30 cellular contexts compared by ENCODE assay signal in the genomic region with DNA sequence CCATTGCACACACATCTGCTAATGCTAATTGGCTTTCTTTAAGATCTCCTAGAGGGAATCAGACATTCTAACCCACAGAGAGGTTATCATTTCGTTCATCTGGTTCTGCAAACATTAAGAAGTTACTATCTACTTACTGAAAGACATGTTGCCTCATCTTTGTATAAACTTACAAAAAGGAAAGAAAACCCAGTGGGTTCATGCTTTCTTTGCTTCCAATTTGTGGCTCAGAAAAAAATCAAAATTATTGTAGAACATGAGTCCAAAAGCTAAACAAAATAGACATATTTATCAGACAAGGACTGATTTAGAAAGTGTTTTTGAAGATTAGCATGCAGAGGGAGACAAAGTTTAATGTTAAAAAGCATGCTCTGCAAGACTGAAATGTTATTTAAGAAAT.
"Had no signal": no experiment of that assay in that cellular context is flagged by ENCODE, and none has a peak within 500 bp of the region (broad histone marks: within the 10 kb centered on the region; RNA-seq: fewer than 3 reads in every experiment).

No MANE protein-coding gene starts in this region.

- H3K27me3 ChIP-seq: colonic mucosa, foreskin keratinocyte, heart right ventricle, left lung, ovary, sigmoid colon, testis, tibial artery, upper lobe of left lung had no signal

- H3K4me1 Mint-ChIP-seq: naive thymus-derived CD8-positive, alpha-beta T cell; stimulated activated memory B cell treated with anti-CD40 and anti-IgM and Interleukin-4, amounts not matched to agents 10 μg/mL and 1 μg/mL and 100 μg/mL, for 72 hours had no signal

- H3K27ac ChIP-seq: colonic mucosa, epithelial cell of prostate, foreskin keratinocyte, heart right ventricle, left lung, ovary, psoas muscle, sigmoid colon, testis, tibial artery, upper lobe of left lung had no signal

- ATAC-seq: esophagus mucosa; foreskin keratinocyte; heart right ventricle; left cardiac atrium; left lung; naive thymus-derived CD8-positive, alpha-beta T cell; psoas muscle; right cardiac atrium; stimulated activated memory B cell treated with anti-CD40 and anti-IgM and Interleukin-4, amounts not matched to agents 10 μg/mL and 1 μg/mL and 100 μg/mL, for 72 hours; stimulated activated naive CD8-positive, alpha-beta T cell treated with anti-CD3 and anti-CD28 coated beads, Interleukin-15, Interleukin-2, amounts not matched to agents 100 U/mL and 50 U/mL, for 24 hours had no signal

- H3K27ac Mint-ChIP-seq: dendritic cell treated with granulocyte-macrophage colony-stimulating factor and Interleukin-4, amounts not matched to agents 40 ng/mL and 50 ng/mL, for 4 days; endodermal cell; naive thymus-derived CD8-positive, alpha-beta T cell; nephron progenitor cell; stimulated activated memory B cell treated with anti-CD40 and anti-IgM and Interleukin-4, amounts not matched to agents 10 μg/mL and 1 μg/mL and 100 μg/mL, for 72 hours had no signal

- H3K36me3 ChIP-seq: colonic mucosa, heart right ventricle, left lung, ovary, sigmoid colon, tibial artery, upper lobe of left lung had no signal

- H3K36me3 Mint-ChIP-seq: naive thymus-derived CD8-positive, alpha-beta T cell; stimulated activated memory B cell treated with anti-CD40 and anti-IgM and Interleukin-4, amounts not matched to agents 10 μg/mL and 1 μg/mL and 100 μg/mL, for 72 hours had no signal

- H3K9me3 Mint-ChIP-seq: dendritic cell treated with granulocyte-macrophage colony-stimulating factor and Interleukin-4, amounts not matched to agents 40 ng/mL and 50 ng/mL, for 4 days; endodermal cell; nephron progenitor cell; stimulated activated memory B cell treated with anti-CD40 and anti-IgM and Interleukin-4, amounts not matched to agents 10 μg/mL and 1 μg/mL and 100 μg/mL, for 72 hours had no signal

- H3K4me1 ChIP-seq: colonic mucosa, foreskin keratinocyte, sigmoid colon had no signal

- H3K9me3 ChIP-seq: colonic mucosa, heart right ventricle, left lung, ovary, psoas muscle, sigmoid colon, testis, tibial artery, upper lobe of left lung had no signal

- H3K4me3 Mint-ChIP-seq: dendritic cell treated with granulocyte-macrophage colony-stimulating factor and Interleukin-4, amounts not matched to agents 40 ng/mL and 50 ng/mL, for 4 days; endodermal cell; naive thymus-derived CD8-positive, alpha-beta T cell; nephron progenitor cell; stimulated activated memory B cell treated with anti-CD40 and anti-IgM and Interleukin-4, amounts not matched to agents 10 μg/mL and 1 μg/mL and 100 μg/mL, for 72 hours had no signal

- DNase-seq: colonic mucosa; effector CD8-positive, alpha-beta T cell; endodermal cell; foreskin keratinocyte; glutamatergic neuron; heart right ventricle; hippocampal formation; left cardiac atrium; left lung; mesendoderm; naive thymus-derived CD8-positive, alpha-beta T cell; nephron progenitor cell; occipital lobe; ovary; posterior cingulate gyrus; psoas muscle; right cardiac atrium; sigmoid colon; stimulated activated CD4-positive, alpha-beta T cell treated with anti-CD3 and anti-CD28 coated beads, Interleukin-4, amount 100 ng/mL, for 4 hours; stimulated activated naive CD8-positive, alpha-beta T cell treated with anti-CD3 and anti-CD28 coated beads, Interleukin-15, Interleukin-2, amounts not matched to agents 100 U/mL and 50 U/mL, for 24 hours; substantia nigra; testis; tibial artery; upper lobe of left lung had no signal

- H3K4me3 ChIP-seq: colonic mucosa, heart right ventricle, left lung, ovary, psoas muscle, sigmoid colon, testis, tibial artery, upper lobe of left lung had no signal

- H3K27me3 Mint-ChIP-seq: dendritic cell treated with granulocyte-macrophage colony-stimulating factor and Interleukin-4, amounts not matched to agents 40 ng/mL and 50 ng/mL, for 4 days; naive thymus-derived CD8-positive, alpha-beta T cell; stimulated activated memory B cell treated with anti-CD40 and anti-IgM and Interleukin-4, amounts not matched to agents 10 μg/mL and 1 μg/mL and 100 μg/mL, for 72 hours had no signal

- FAIRE-seq: islet of Langerhans, urothelium cell line had no signal
